20 cellular contexts compared by ENCODE assay signal in the genomic region with DNA sequence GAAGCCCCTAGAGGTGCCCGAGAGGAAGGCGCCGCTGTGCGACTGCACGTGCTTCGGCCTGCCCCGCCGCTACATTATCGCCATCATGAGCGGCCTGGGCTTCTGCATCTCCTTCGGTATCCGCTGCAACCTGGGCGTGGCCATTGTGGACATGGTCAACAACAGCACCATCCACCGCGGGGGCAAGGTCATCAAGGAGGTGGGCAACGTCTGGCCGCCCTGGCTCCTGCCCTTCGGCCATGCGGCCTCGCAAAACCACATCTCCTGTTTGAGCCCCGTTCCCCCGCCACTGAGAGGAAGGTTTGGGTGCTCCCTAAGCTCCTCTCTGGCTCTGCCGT. TPM values are rescaled to one million over a fixed set of nuclear protein-coding genes. Genes with fewer than 3 reads are reported as not detected.
DNase-seq lines count a peak whose midpoint lies in the region; ATAC-seq and TF ChIP-seq lines count a peak whose summit lies in the region.
"Had no signal": no experiment of that assay in that cellular context is flagged by ENCODE, and none has a peak within 500 bp of the region (broad histone marks: within the 10 kb centered on the region; RNA-seq: fewer than 3 reads in every experiment).

No MANE protein-coding gene starts in this region.

- peak overlapping the region; percentile 49 to 85 (median 81) for H3K4me3 Mint-ChIP-seq in brain

- ATAC-seq in right cardiac atrium (no peak), upper lobe of right lung (peak; percentile 12), GM18861 (IDR thresholded peaks at IDR 0.05; ENCODE audit: unreplicated experiment) (no peak)
- ATAC-seq: A549, K562 had no signal

- H3K9me3 Mint-ChIP-seq in brain, result peaks cover 4 to 15% (median 12%) of the 10 kb centered on the region in 5 experiments

- no peaks in the 10 kb centered on the region for H3K4me1 ChIP-seq in right cardiac atrium (ENCODE audit: control insufficient read depth, insufficient read depth, low read length)
- peaks cover 0 to 16% of the 10 kb centered on the region in 2 donors for H3K4me1 ChIP-seq in right atrium auricular region
- H3K4me1 ChIP-seq in upper lobe of right lung, result no peaks in the 10 kb centered on the region
- H3K4me1 ChIP-seq: A549, SJCRH30 had no signal

- peaks cover 27% of the 10 kb centered on the region for H3K4me1 Mint-ChIP-seq in brain

- H3K27ac Mint-ChIP-seq in brain, result peak overlapping the region in 3 of 5 experiments; percentile 31 to 95 (median 94)

- intact Hi-C loops in right cardiac atrium (cut with DNase I) (loop anchor here in 1 of 4 donors (10.0 kb wide), 1 partner anchor 203 kb away; no protein-coding TSS in a partner anchor), upper lobe of right lung (cut with DNase I) (no loop called here)

- TF ChIP-seq CTCF in right atrium auricular region (IDR thresholded peaks at IDR 0.05) (no peak), brain (conservative IDR thresholded peaks at IDR 0.05) (no peak), upper lobe of right lung (IDR thresholded peaks at IDR 0.05) (no peak)

- WGBS in right cardiac atrium, result 6% methylated on average over 23 of the region's 23 CpGs

- H3K27me3 Mint-ChIP-seq in brain, result peaks cover 93% of the 10 kb centered on the region

- DNase-seq in right cardiac atrium (peak in 2 of 3 donors; percentile 33 to 41), right atrium auricular region (ENCODE audit: low spot score) (no peak), upper lobe of right lung (no peak), NCI-H345 treated with DMSO at 0.1 percent for 48 hours (lab: John Stamatoyannopoulos, UW; ENCODE audit: unreplicated experiment) (no peak), nucleus accumbens (lab: John Stamatoyannopoulos, UW) (no peak)
- DNase-seq: DMS153, NCI-H1436, NCI-H2081, NCI-H226, NCI-H526 treated with DMSO at 0.1 percent for 48 hours, SJCRH30 had no signal

- H3K4me3 ChIP-seq in right cardiac atrium (ENCODE audit: low read length) (no peak overlapping the region), right atrium auricular region (no peak overlapping the region), iPS-11a (ENCODE audit: low read depth, low read length) (peak overlapping the region; percentile 8), upper lobe of right lung (no peak overlapping the region)
- H3K4me3 ChIP-seq: A549, K562, SJCRH30 had no signal

- H3K27ac ChIP-seq in right cardiac atrium (ENCODE audit: low read length) (no peak overlapping the region), right atrium auricular region (no peak overlapping the region), upper lobe of right lung (no peak overlapping the region)
- H3K27ac ChIP-seq: A549, C4-2B, SJCRH30 had no signal

- no peaks in the 10 kb centered on the region for H3K36me3 ChIP-seq in right atrium auricular region
- no peaks in the 10 kb centered on the region for H3K36me3 ChIP-seq in upper lobe of right lung
- H3K36me3 ChIP-seq: SJCRH30 had no signal

- no peaks in the 10 kb centered on the region for H3K36me3 Mint-ChIP-seq in brain

- H3K9me3 ChIP-seq in right cardiac atrium (ENCODE audit: control insufficient read depth, low read length) (no peaks in the 10 kb centered on the region), right atrium auricular region (no peaks in the 10 kb centered on the region), upper lobe of right lung (no peaks in the 10 kb centered on the region)
- H3K9me3 ChIP-seq: A549, SJCRH30 had no signal

- peaks cover 2% of the 10 kb centered on the region for H3K27me3 ChIP-seq in right cardiac atrium (ENCODE audit: control insufficient read depth, insufficient read depth)
- H3K27me3 ChIP-seq in right atrium auricular region, result peaks cover 34 to 35% of the 10 kb centered on the region in 2 donors
- H3K27me3 ChIP-seq in upper lobe of right lung, result peaks cover 75% of the 10 kb centered on the region

RNA-seq across cellular contexts. Expression of a gene that starts 3.4 kb away (rescaled TPM):
- not detected for total RNA-seq in right cardiac atrium
- not detected for polyA plus RNA-seq in right cardiac atrium
- total RNA-seq in right atrium auricular region, result not detected
- polyA plus RNA-seq in brain (ENCODE audit: insufficient read depth, low read depth, low replicate concordance), result 0.41 TPM
- not detected for total RNA-seq in upper lobe of right lung
- total RNA-seq: HT-29, K562, OCI-LY7, RPMI7951, SJCRH30 had no signal
- polyA plus RNA-seq: A549, K562 had no signal

Comparison
In these comparisons a context has a peak if more than half of its experiments do, and no peak if none do; other contexts are left out.
1. DNase-seq: peak in right cardiac atrium (2 of 3); none in right atrium auricular region (single experiment), upper lobe of right lung (single experiment), NCI-H345 treated with DMSO at 0.1 percent for 48 hours (single experiment) and nucleus accumbens (0 of 56).